ENCODE assay signal across 2 cellular contexts in genomic region chr12:121577443-121578180, GRCh38.
TF ChIP-seq lines count a peak whose summit lies in the region.

No MANE protein-coding gene starts in this region.

TF ChIP-seq in SK-N-SH, 30 proteins besides CTCF, POLR2A, EP300 and RAD21 (continued from another document):
- TF ChIP-seq NFIC (IDR thresholded peaks at IDR 0.05; ENCODE audit: borderline replicate concordance) (no peak), EZH2phosphoT487 (IDR thresholded peaks at IDR 0.05; ENCODE audit: borderline replicate concordance, low read depth) (no peak), RCOR1 (IDR thresholded peaks at IDR 0.05; ENCODE audit: low read length) (no peak), IRF3 (IDR thresholded peaks at IDR 0.05; ENCODE audit: low read depth, low read length) (no peak)
TF ChIP-seq in SK-N-SH: peak in this region for 0.

TF ChIP-seq in SK-N-SH treated with all-trans-retinoic acid at 6 μM for 48 hours, 23 proteins besides CTCF, POLR2A, EP300 and RAD21 (continued from another document):
- TF ChIP-seq, protein P1, sequence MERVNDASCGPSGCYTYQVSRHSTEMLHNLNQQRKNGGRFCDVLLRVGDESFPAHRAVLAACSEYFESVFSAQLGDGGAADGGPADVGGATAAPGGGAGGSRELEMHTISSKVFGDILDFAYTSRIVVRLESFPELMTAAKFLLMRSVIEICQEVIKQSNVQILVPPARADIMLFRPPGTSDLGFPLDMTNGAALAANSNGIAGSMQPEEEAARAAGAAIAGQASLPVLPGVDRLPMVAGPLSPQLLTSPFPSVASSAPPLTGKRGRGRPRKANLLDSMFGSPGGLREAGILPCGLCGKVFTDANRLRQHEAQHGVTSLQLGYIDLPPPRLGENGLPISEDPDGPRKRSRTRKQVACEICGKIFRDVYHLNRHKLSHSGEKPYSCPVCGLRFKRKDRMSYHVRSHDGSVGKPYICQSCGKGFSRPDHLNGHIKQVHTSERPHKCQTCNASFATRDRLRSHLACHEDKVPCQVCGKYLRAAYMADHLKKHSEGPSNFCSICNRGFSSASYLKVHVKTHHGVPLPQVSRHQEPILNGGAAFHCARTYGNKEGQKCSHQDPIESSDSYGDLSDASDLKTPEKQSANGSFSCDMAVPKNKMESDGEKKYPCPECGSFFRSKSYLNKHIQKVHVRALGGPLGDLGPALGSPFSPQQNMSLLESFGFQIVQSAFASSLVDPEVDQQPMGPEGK (CRISPR knock-in tag; IDR thresholded peaks at IDR 0.05; ENCODE audit: borderline replicate concordance) = no peak
- TF ChIP-seq ZFP30 (CRISPR knock-in tag; IDR thresholded peaks at IDR 0.05) = no peak
- TF ChIP-seq ZNF70 (CRISPR knock-in tag; IDR thresholded peaks at IDR 0.05) = no peak
- TF ChIP-seq TOX (CRISPR knock-in tag; IDR thresholded peaks at IDR 0.05; ENCODE audit: borderline replicate concordance) = no peak
- TF ChIP-seq ZC3H10 (CRISPR knock-in tag; IDR thresholded peaks at IDR 0.05) = no peak
- TF ChIP-seq, protein P2, sequence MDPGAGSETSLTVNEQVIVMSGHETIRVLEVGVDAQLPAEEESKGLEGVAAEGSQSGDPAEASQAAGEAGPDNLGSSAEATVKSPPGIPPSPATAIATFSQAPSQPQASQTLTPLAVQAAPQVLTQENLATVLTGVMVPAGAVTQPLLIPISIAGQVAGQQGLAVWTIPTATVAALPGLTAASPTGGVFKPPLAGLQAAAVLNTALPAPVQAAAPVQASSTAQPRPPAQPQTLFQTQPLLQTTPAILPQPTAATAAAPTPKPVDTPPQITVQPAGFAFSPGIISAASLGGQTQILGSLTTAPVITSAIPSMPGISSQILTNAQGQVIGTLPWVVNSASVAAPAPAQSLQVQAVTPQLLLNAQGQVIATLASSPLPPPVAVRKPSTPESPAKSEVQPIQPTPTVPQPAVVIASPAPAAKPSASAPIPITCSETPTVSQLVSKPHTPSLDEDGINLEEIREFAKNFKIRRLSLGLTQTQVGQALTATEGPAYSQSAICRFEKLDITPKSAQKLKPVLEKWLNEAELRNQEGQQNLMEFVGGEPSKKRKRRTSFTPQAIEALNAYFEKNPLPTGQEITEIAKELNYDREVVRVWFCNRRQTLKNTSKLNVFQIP (CRISPR knock-in tag; IDR thresholded peaks at IDR 0.05; ENCODE audit: borderline replicate concordance, low read depth) = no peak
- TF ChIP-seq ESRRG (CRISPR knock-in tag; IDR thresholded peaks at IDR 0.05) = no peak
- TF ChIP-seq ZNF8 (CRISPR knock-in tag; IDR thresholded peaks at IDR 0.05) = no peak
- TF ChIP-seq BACH2 (CRISPR knock-in tag; IDR thresholded peaks at IDR 0.05; ENCODE audit: borderline replicate concordance) = no peak
- no peak for TF ChIP-seq GLIS3 (CRISPR knock-in tag; IDR thresholded peaks at IDR 0.05)
- TF ChIP-seq SNAI2 (CRISPR knock-in tag; IDR thresholded peaks at IDR 0.05) = no peak
- no peak for TF ChIP-seq CREB5 (CRISPR knock-in tag; IDR thresholded peaks at IDR 0.05; ENCODE audit: low read depth)
- TF ChIP-seq ZNF565 (CRISPR knock-in tag; conservative IDR thresholded peaks at IDR 0.05; ENCODE audit: low read depth) = no peak
TF ChIP-seq in SK-N-SH treated with all-trans-retinoic acid at 6 μM for 48 hours: peak in this region for 0.
